In genomic region chr9:137076636-137077009, GRCh38 we compare ENCODE assay signal across 1 cellular context.
TF ChIP-seq lines count a peak whose summit lies in the region.

No MANE protein-coding gene starts in this region.

TF ChIP-seq in HCT116, 20 proteins besides CTCF, POLR2A, EP300 and RAD21 (continued from another document):
- TF ChIP-seq ZBTB33 (IDR thresholded peaks at IDR 0.05; ENCODE audit: extremely low read depth, insufficient replicate concordance, low read length), result no peak
- no peak for TF ChIP-seq JUND (IDR thresholded peaks at IDR 0.05)
- TF ChIP-seq EZH2 (IDR thresholded peaks at IDR 0.05), result no peak
- no peak for TF ChIP-seq EZH2phosphoT487 (IDR thresholded peaks at IDR 0.05; ENCODE audit: borderline replicate concordance)
- TF ChIP-seq TCF7L2 (IDR thresholded peaks at IDR 0.05; ENCODE audit: borderline replicate concordance, extremely low read depth, insufficient read depth, insufficient read length), result no peak
- no peak for TF ChIP-seq POLR2AphosphoS5 (IDR thresholded peaks at IDR 0.05; ENCODE audit: low read depth, low read length)
TF ChIP-seq in HCT116: peak in this region for 0.
